11 cellular contexts compared by ENCODE assay signal in genomic region chr1:11157867-11158266, GRCh38. TPM values are rescaled to one million over a fixed set of nuclear protein-coding genes. Genes with fewer than 3 reads are reported as not detected.
DNase-seq lines count a peak whose midpoint lies in the region; ATAC-seq and TF ChIP-seq lines count a peak whose summit lies in the region.
"Had no signal": no experiment of that assay in that cellular context is flagged by ENCODE, and none has a peak within 500 bp of the region (broad histone marks: within the 10 kb centered on the region; RNA-seq: fewer than 3 reads in every experiment).

No MANE protein-coding gene starts in this region.

- TF ChIP-seq CTCF in VCaP (conservative IDR thresholded peaks at IDR 0.05), result no peak

- ATAC-seq in Right ventricle myocardium superior (ENCODE audit: poor library complexity) (peak; percentile 94), GM19351 (IDR thresholded peaks at IDR 0.05; ENCODE audit: unreplicated experiment) (no peak)

- intact Hi-C loops in Right ventricle myocardium superior (cut with DNase I) (no loop called here), posterior vena cava (cut with DNase I) (no loop called here)

- DNase-seq in NCI-H1092 (lab: John Stamatoyannopoulos, UW), result peak; percentile 81
- peak; percentile 61 for DNase-seq in Right ventricle myocardium superior
- peak; percentile 73 for DNase-seq in stromal cell of bone marrow (ENCODE audit: low read depth)
- no peak for DNase-seq in posterior vena cava (ENCODE audit: low spot score)
- DNase-seq in NCI-H187 treated with DMSO at 0.1 percent for 48 hours (lab: John Stamatoyannopoulos, UW), result no peak
- no peak for DNase-seq in retina
- DNase-seq: NCI-H2227 treated with DMSO at 0.1 percent for 48 hours, pancreas had no signal

- H3K27ac ChIP-seq in VCaP, result peak overlapping the region; percentile 41
- H3K27ac ChIP-seq: pancreas had no signal

RNA-seq across cellular contexts. Expression of gene ANGPTL7, which starts 31.3 kb away (rescaled TPM):
- total RNA-seq in Right ventricle myocardium superior (0.89 TPM), posterior vena cava (1 to 10 TPM; 3.0 to 4.7 TPM)
- total RNA-seq: endothelial cell of umbilical vein had no signal

RNA-seq across cellular contexts. Expression of gene EXOSC10, which starts 58.2 kb away (rescaled TPM):
- 15.8 TPM for total RNA-seq in Right ventricle myocardium superior
- 10 to 100 TPM; 40.9 to 43.4 TPM for total RNA-seq in posterior vena cava

Comparison
In these comparisons a context has a peak if more than half of its experiments do, and no peak if none do; other contexts are left out.
1. DNase-seq: peak in NCI-H1092 (single experiment), Right ventricle myocardium superior (single experiment) and stromal cell of bone marrow (single experiment); none in posterior vena cava (single experiment), NCI-H187 treated with DMSO at 0.1 percent for 48 hours (single experiment) and retina (single experiment).